1 cellular context compared by ENCODE assay signal in genomic region chr15:62047278-62047847, GRCh38.
A peak's percentile ranks its signal among the peaks of the same experiment; 100 is the strongest.
TF ChIP-seq lines count a peak whose summit lies in the region.

No MANE protein-coding gene starts in this region.

TF ChIP-seq in K562, 482 proteins besides CTCF, POLR2A, EP300 and RAD21 (continued from another document):
- TF ChIP-seq MGA (IDR thresholded peaks at IDR 0.05): no peak
- TF ChIP-seq HMBOX1 (IDR thresholded peaks at IDR 0.05): peak; percentile 47; the same call in 1 of the 2 replicates
- peak; percentile 37 for TF ChIP-seq TCF3 (CRISPR knock-in tag; IDR thresholded peaks at IDR 0.05)
- 0 out of 2 replicates have a peak, but pooled peaks have one; percentile 32 for TF ChIP-seq SMARCE1 (IDR thresholded peaks at IDR 0.05)
